In genomic region chr6:2818593-2818992, GRCh38 we compare ENCODE assay signal across 12 cellular contexts. TPM values are rescaled to one million over a fixed set of nuclear protein-coding genes. Genes with fewer than 3 reads are reported as not detected.
A peak's percentile ranks its signal among the peaks of the same experiment; 100 is the strongest.
DNase-seq lines count a peak whose midpoint lies in the region; ATAC-seq and TF ChIP-seq lines count a peak whose summit lies in the region.
"Had no signal": no experiment of that assay in that cellular context is flagged by ENCODE, and none has a peak within 500 bp of the region (broad histone marks: within the 10 kb centered on the region; RNA-seq: fewer than 3 reads in every experiment).

No MANE protein-coding gene starts in this region.

- H3K9me3 ChIP-seq in colonic mucosa (no peaks in the 10 kb centered on the region), left lung (peaks cover 0 to 14% of the 10 kb centered on the region in 2 donors), tibial artery (peaks cover 0 to 12% (median 5%) of the 10 kb centered on the region in 3 donors)

- peak overlapping the region in 1 of 2 donors; percentile 52 for H3K9ac ChIP-seq in colonic mucosa (ENCODE audit: low read depth in 2 of 2, low read length in 2 of 2)

- TF ChIP-seq CTCF in colonic mucosa (IDR thresholded peaks at IDR 0.05) (no peak), left lung (IDR thresholded peaks at IDR 0.05) (no peak), tibial artery (IDR thresholded peaks at IDR 0.05) (no peak)

- H3K4me1 ChIP-seq in colonic mucosa (no peaks in the 10 kb centered on the region), left lung (peaks cover 17 to 32% of the 10 kb centered on the region in 2 donors), tibial artery (peaks cover 0 to 30% (median 18%) of the 10 kb centered on the region in 4 donors)

- DNase-seq in NCI-H748 (lab: John Stamatoyannopoulos, UW; ENCODE audit: unreplicated experiment) (peak; percentile 19), NCI-H748 treated with DMSO at 0.1 percent for 48 hours (lab: John Stamatoyannopoulos, UW) (no peak), colonic mucosa (peak; percentile 28), left lung (no peak), tibial artery (no peak), GM19238 (ENCODE audit: insufficient read length, low spot score) (no peak)
- DNase-seq: activated B cell treated with CpG ODN at 0.5 μM for 24 hours; naive B cell; NCI-H1930; stimulated activated CD8-positive, alpha-beta memory T cell treated with anti-CD3 and anti-CD28 coated beads, Interleukin-4, amount 100 ng/mL, for 48 hours had no signal

- no peaks in the 10 kb centered on the region for H3K36me3 ChIP-seq in colonic mucosa
- no peaks in the 10 kb centered on the region for H3K36me3 ChIP-seq in left lung
- H3K36me3 ChIP-seq in tibial artery: no peaks in the 10 kb centered on the region

- H3K4me3 ChIP-seq in colonic mucosa (no peak overlapping the region), left lung (no peak overlapping the region), tibial artery (peak overlapping the region in 1 of 2 donors; percentile 12)

- peak overlapping the region; percentile 64 for H3K27ac ChIP-seq in colonic mucosa
- peak overlapping the region; percentile 69 to 76 for H3K27ac ChIP-seq in left lung
- peak overlapping the region; percentile 66 to 72 for H3K27ac ChIP-seq in tibial artery

- intact Hi-C loops in colonic mucosa (cut with DNase I) (no loop called here), left lung (cut with DNase I) (no loop called here), tibial artery (cut with DNase I; ENCODE audit: low total_unique reads) (no loop called here)

- no peaks in the 10 kb centered on the region for H3K27me3 ChIP-seq in colonic mucosa
- H3K27me3 ChIP-seq in left lung: no peaks in the 10 kb centered on the region
- no peaks in the 10 kb centered on the region for H3K27me3 ChIP-seq in tibial artery

- peak; percentile 56 for ATAC-seq in left lung
- no peak for ATAC-seq in HG03095 (IDR thresholded peaks at IDR 0.05; ENCODE audit: unreplicated experiment)
- ATAC-seq in GM19023 (IDR thresholded peaks at IDR 0.05; ENCODE audit: unreplicated experiment): no peak

RNA-seq across cellular contexts. Expression of gene SERPINB1, which starts 23.1 kb away (rescaled TPM):
- total RNA-seq in colonic mucosa (100 to 1,000 TPM; 135 to 173 TPM), left lung (100 to 1,000 TPM in 1 of 2 donors, 10 to 100 TPM in 1; 82.2 to 121 TPM)

RNA-seq across cellular contexts. Expression of gene WRNIP1, which starts 53.4 kb away (rescaled TPM):
- 10 to 100 TPM; 49.9 to 53.7 TPM for total RNA-seq in colonic mucosa
- 10 to 100 TPM; 34.9 to 37.4 TPM for total RNA-seq in left lung

Comparison
In these comparisons a context has a peak if more than half of its experiments do, and no peak if none do; other contexts are left out.
1. DNase-seq: peak in NCI-H748 (single experiment) and colonic mucosa (single experiment); none in NCI-H748 treated with DMSO at 0.1 percent for 48 hours (single experiment), left lung (0 of 2), tibial artery (0 of 2) and GM19238 (single experiment).
2. Peak in every context shown above with its lines, with median percentiles within 50 percentile points of each other: H3K27ac ChIP-seq.